Comparison of ENCODE assay signal across 10 cellular contexts in the genomic region with DNA sequence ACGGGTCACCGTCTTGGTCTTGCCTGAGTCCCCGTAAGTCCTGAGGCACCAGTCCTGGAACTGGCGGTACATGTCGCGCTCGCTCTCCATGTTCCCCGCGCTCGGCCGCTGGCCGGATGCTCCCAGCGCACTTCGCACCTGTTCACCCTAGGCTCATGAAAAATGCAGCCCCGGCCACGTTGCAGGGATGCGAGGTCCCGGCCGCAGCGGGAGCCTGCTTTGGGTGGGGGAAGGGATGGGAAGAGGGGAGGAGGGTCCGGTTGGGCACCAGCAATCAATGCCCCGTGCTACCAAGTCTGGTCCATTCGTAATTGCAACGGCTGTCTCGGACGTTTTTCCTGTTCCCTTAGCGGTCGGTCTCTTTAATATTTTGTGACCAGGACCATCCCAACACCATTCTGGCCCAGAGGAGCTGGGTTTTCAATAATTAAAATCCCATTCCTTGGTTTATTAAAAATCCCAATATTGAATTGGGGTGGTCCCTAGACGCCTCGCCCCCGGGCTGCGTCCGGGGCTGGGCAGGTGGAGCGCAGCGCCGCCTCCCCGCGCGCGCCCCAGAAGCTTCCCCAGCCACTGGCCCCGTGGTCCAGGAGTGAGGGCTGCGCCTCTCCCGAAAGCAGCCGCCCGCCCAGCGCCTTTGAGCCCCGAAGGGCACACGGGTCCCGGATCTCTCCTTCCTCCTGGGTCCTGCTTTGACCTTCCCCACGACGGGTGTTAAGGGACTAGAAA. TPM values are rescaled to one million over a fixed set of nuclear protein-coding genes. Genes with fewer than 3 reads are reported as not detected.
DNase-seq lines count a peak whose midpoint lies in the region; ATAC-seq, FAIRE-seq and TF ChIP-seq lines count a peak whose summit lies in the region.
"Had no signal": no experiment of that assay in that cellular context is flagged by ENCODE, and none has a peak within 500 bp of the region (broad histone marks: within the 10 kb centered on the region; RNA-seq: fewer than 3 reads in every experiment).

No MANE protein-coding gene starts in this region.

- SMC1A ChIA-PET in GM12878 (lab: Charles Lee; ENCODE audit: uncharacterized antibody, unreplicated experiment) = interaction anchor here (0.7 to 4.2 kb wide), 13 partner anchors 12 to 381 kb away, joined by 3 to 63 read pairs (median 3); no protein-coding TSS in a partner anchor

- H4K20me1 ChIP-seq in GM12878 (ENCODE audit: control insufficient read depth, insufficient read depth) = no peaks in the 10 kb centered on the region

- no peak for TF ChIP-seq EP300 in GM12878 (IDR thresholded peaks at IDR 0.05; ENCODE audit: borderline replicate concordance in 1 of 2, control insufficient read depth in 1 of 2, low read depth in 2 of 2, low read length in 2 of 2)

- H3K27me3 ChIP-seq in A673 (replicated peaks; ENCODE audit: insufficient read depth, low read depth, low read length, poor library complexity) (peaks cover 13% of the 10 kb centered on the region), GM12878 (replicated peaks in 1 of 2; ENCODE audit: control insufficient read depth in 2 of 2, insufficient read depth in 2 of 2, low read length in 1 of 2) (peaks cover 0 to 13% of the 10 kb centered on the region in 2 experiments)

- H3K27ac ChIP-seq in A673 (ENCODE audit: low read depth, low read length, poor library complexity, severe bottlenecking) (peak overlapping the region; percentile 76), GM12878 (ENCODE audit: control insufficient read depth, insufficient read depth) (no peak overlapping the region)
- H3K27ac ChIP-seq: SJSA1 had no signal

- TF ChIP-seq POLR2A in GM12878 (IDR thresholded peaks at IDR 0.05; ENCODE audit: low read depth, low read length) = no peak

- DNase-seq in A673 (ENCODE audit: low spot score) (peak; percentile 32), HK-2 (ENCODE audit: unreplicated experiment) (peak; percentile 20), GM12878 (ENCODE audit: low read depth, low spot score) (no peak), medulla oblongata (ENCODE audit: extremely low spot score) (peak; percentile 9), superior temporal gyrus (ENCODE audit: extremely low spot score) (no peak), GM03348 (ENCODE audit: low spot score) (no peak)
- DNase-seq in activated CD4-positive, alpha-beta T cell treated with anti-CD3 and anti-CD28 coated beads for 1 hour = no peak

- FAIRE-seq in GM12878 (lab: Jason Lieb, UNC) = no peak
- FAIRE-seq: G401.6 had no signal

- H3K36me3 ChIP-seq in A673 (ENCODE audit: insufficient read depth, low read length, poor library complexity, severe bottlenecking) (no peaks in the 10 kb centered on the region), GM12878 (ENCODE audit: control insufficient read depth in 2 of 2, insufficient read depth in 2 of 2, low read length in 1 of 2) (no peaks in the 10 kb centered on the region)
- H3K36me3 ChIP-seq: SJSA1 had no signal

- BruUV-seq in A673 (replicated peaks; lab: Mats Ljungman, UMichigan) (TSS peak; percentile 59), GM12878 (replicated peaks; lab: Mats Ljungman, UMichigan) (no TSS peak)

- ATAC-seq in GM12878 = peak; percentile 6
- no peak for ATAC-seq in HG03135 (IDR thresholded peaks at IDR 0.05; ENCODE audit: unreplicated experiment)

- H3K4me3 ChIP-seq in A673 (ENCODE audit: low read depth, low read length, poor library complexity, severe bottlenecking) = peak overlapping the region; percentile 67
- H3K4me3 ChIP-seq in GM12878 = no peak overlapping the region

- H3K4me2 ChIP-seq in GM12878 (ENCODE audit: control insufficient read depth, insufficient read depth) = peak overlapping the region; percentile 48; the same call in 1 of the 2 replicates

- H3K9me3 ChIP-seq in A673 (ENCODE audit: low read depth, low read length, poor library complexity, severe bottlenecking) (no peaks in the 10 kb centered on the region), GM12878 (replicated peaks; ENCODE audit: control insufficient read depth, insufficient read depth, low read length) (no peaks in the 10 kb centered on the region; the same call in 2 of the 3 replicates)
- H3K9me3 ChIP-seq: SJSA1 had no signal

- H3K4me1 ChIP-seq in A673 (ENCODE audit: insufficient read depth, low read length, poor library complexity, severe bottlenecking) = peaks cover 4% of the 10 kb centered on the region
- no peaks in the 10 kb centered on the region for H3K4me1 ChIP-seq in GM12878 (ENCODE audit: control insufficient read depth, insufficient read depth, low read length)

- TF ChIP-seq RAD21 in GM12878 (IDR thresholded peaks at IDR 0.05; ENCODE audit: insufficient read depth, low read depth, low read length) = no peak

- H3K79me2 ChIP-seq in GM12878 (ENCODE audit: control insufficient read depth, insufficient read depth, low read length) = no peaks in the 10 kb centered on the region

- TF ChIP-seq CTCF in A673 (conservative IDR thresholded peaks at IDR 0.05; ENCODE audit: low read depth, low read length) (0 out of 2 replicates have a peak, but pooled peaks have one; percentile 12), GM12878 (IDR thresholded peaks at IDR 0.05 in 2 of 3, conservative IDR thresholded peaks at IDR 0.05 in 1 of 3; ENCODE audit: control insufficient read depth in 2 of 3, extremely low read depth in 1 of 3, insufficient read depth in 1 of 3, low read depth in 3 of 3, low read length in 3 of 3) (no peak)

- in situ Hi-C loops in GM12878 (cut with MboI) = no loop called here

- H3K9ac ChIP-seq in GM12878 (ENCODE audit: control insufficient read depth, insufficient read depth, low read length) = no peak overlapping the region

- H2AFZ ChIP-seq in GM12878 (ENCODE audit: control insufficient read depth, low read depth, low read length) = no peak overlapping the region

- CTCF ChIA-PET in A673 (lab: Charles Lee) = interaction anchor here (0.6 kb wide), 1 partner anchor 97 kb away, joined by 5 read pairs; no protein-coding TSS in a partner anchor
- CTCF ChIA-PET in GM12878 (lab: Yijun Ruan, JAX) = interaction anchor here (0.7 to 7.1 kb wide), 7 partner anchors 23 to 384 kb away, joined by 3 to 88 read pairs (median 6); no protein-coding TSS in a partner anchor

- WGBS in GM12878 (ENCODE audit: insufficient coverage, insufficient replicate concordance, low lambda C conversion rate, missing lambda C conversion rate) = 74% methylated on average over 39 of the region's 51 CpGs

- RAD21 ChIA-PET in GM12878 (lab: Charles Lee; ENCODE audit: unreplicated experiment) = interaction anchor here (0.8 to 7.0 kb wide), 10 partner anchors 24 to 386 kb away, joined by 3 to 47 read pairs (median 8); no protein-coding TSS in a partner anchor

- intact Hi-C loops in A673 (cut with micrococcal nuclease; ENCODE audit: unreplicated experiment) = loop anchor here (2.0 to 10.0 kb wide), 3 partner anchors 99 to 389 kb away; no protein-coding TSS in a partner anchor
- intact Hi-C loops in GM12878 (cut with micrococcal nuclease; ENCODE audit: unreplicated experiment) = loop anchor here (2.0 to 10.0 kb wide), 4 partner anchors 101 to 381 kb away; no protein-coding TSS in a partner anchor

- POLR2A ChIA-PET in A673 (lab: Charles Lee; ENCODE audit: low non-redundant PET) (no interaction called here), GM12878 (lab: Charles Lee) (interaction anchor here (0.6 to 2.2 kb wide), 5 partner anchors 12 to 99 kb away, joined by 3 to 11 read pairs (median 4); no protein-coding TSS in a partner anchor)

TF ChIP-seq in GM12878, 131 proteins besides CTCF, POLR2A, EP300 and RAD21 (continues in another document):
- TF ChIP-seq, protein P1, sequence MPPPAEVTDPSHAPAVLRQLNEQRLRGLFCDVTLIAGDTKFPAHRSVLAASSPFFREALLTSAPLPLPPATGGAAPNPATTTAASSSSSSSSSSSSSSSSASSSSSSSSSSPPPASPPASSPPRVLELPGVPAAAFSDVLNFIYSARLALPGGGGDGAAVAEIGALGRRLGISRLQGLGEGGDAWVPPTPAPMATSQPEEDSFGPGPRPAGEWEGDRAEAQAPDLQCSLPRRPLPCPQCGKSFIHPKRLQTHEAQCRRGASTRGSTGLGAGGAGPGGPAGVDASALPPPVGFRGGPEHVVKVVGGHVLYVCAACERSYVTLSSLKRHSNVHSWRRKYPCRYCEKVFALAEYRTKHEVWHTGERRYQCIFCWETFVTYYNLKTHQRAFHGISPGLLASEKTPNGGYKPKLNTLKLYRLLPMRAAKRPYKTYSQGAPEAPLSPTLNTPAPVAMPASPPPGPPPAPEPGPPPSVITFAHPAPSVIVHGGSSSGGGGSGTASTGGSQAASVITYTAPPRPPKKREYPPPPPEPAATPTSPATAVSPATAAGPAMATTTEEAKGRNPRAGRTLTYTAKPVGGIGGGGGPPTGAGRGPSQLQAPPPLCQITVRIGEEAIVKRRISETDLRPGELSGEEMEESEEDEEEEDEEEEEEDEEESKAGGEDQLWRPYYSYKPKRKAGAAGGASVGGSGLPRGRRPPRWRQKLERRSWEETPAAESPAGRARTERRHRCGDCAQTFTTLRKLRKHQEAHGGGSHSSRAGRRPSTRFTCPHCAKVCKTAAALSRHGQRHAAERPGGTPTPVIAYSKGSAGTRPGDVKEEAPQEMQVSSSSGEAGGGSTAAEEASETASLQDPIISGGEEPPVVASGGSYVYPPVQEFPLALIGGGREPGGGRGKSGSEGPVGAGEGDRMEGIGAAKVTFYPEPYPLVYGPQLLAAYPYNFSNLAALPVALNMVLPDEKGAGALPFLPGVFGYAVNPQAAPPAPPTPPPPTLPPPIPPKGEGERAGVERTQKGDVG (CRISPR knock-in tag; IDR thresholded peaks at IDR 0.05) = no peak

RNA-seq across cellular contexts. Expression of a gene that starts 1.4 kb away (rescaled TPM):
- 34.4 and 36.7 TPM in 2 replicates for total RNA-seq in A673 (2021)
- 51.1 and 65.7 TPM in 2 replicates for total RNA-seq in GM12878 (2013; cell fraction: nucleolus; rRNA removed)
- 6.7 and 6.8 TPM in 2 replicates for total RNA-seq in GM12878 (2014; rRNA removed)
- 9.3 and 9.4 TPM in 2 replicates for total RNA-seq in GM12878 (2014; rRNA removed; fragmentation: Illumina TruSeq; extraction: Trizol)
- total RNA-seq in GM12878 (2021) = 8.5 and 10.0 TPM in 2 replicates
- polyA plus RNA-seq in GM12878 (2011; ENCODE audit: low read depth) = 0.29 TPM
- 3.6 and 4.2 TPM in 2 replicates for polyA plus RNA-seq in GM12878 (2011; rRNA removed)
- 1.6 and 2.0 TPM in 2 replicates for polyA plus RNA-seq in GM12878 (2011; cell fraction: cytosol; rRNA removed)
- 2.3 and 3.0 TPM in 2 replicates for polyA plus RNA-seq in GM12878 (2011; cell fraction: nucleus; rRNA removed)
- polyA plus RNA-seq in GM12878 (2012) = 0.49 TPM in 2 replicates
- 5.8 TPM in 2 replicates for polyA plus RNA-seq in GM12878 (2014; fragmentation: Illumina TruSeq; extraction: Trizol)
- 1 to 10 TPM; 1.3 to 2.8 TPM for polyA plus RNA-seq in GM12878 (2014; fragmentation: Nextera tagmentation; extraction: Ambion mirVana)
- 4.2 and 4.6 TPM in 2 replicates for polyA plus RNA-seq in GM12878 (2014; rRNA removed)
- 1 to 10 TPM; 6.8 to 7.4 TPM for polyA plus RNA-seq in GM12878 (2016; fragmentation: Nextera tagmentation; extraction: Ambion mirVana)
- 5.7 and 7.5 TPM in 2 replicates for polyA minus RNA-seq in GM12878 (2011; rRNA and poly(A)+ RNA removed)
- 1.8 and 3.9 TPM in 2 replicates for polyA minus RNA-seq in GM12878 (2011; cell fraction: cytosol; rRNA and poly(A)+ RNA removed)
- polyA minus RNA-seq in GM12878 (2011; cell fraction: nucleus; rRNA and poly(A)+ RNA removed) = 17.7 and 21.7 TPM in 2 replicates
- total RNA-seq: SJSA1 had no signal

Comparison
In these comparisons a context has a peak if more than half of its experiments do, and no peak if none do; other contexts are left out.
1. DNase-seq: peak in A673 (single experiment), HK-2 (single experiment) and medulla oblongata (single experiment); none in GM12878 (single experiment), superior temporal gyrus (single experiment), activated CD4-positive, alpha-beta T cell treated with anti-CD3 and anti-CD28 coated beads for 1 hour (single experiment) and GM03348 (single experiment).